ENCODE assay signal across 9 cellular contexts in the genomic region with DNA sequence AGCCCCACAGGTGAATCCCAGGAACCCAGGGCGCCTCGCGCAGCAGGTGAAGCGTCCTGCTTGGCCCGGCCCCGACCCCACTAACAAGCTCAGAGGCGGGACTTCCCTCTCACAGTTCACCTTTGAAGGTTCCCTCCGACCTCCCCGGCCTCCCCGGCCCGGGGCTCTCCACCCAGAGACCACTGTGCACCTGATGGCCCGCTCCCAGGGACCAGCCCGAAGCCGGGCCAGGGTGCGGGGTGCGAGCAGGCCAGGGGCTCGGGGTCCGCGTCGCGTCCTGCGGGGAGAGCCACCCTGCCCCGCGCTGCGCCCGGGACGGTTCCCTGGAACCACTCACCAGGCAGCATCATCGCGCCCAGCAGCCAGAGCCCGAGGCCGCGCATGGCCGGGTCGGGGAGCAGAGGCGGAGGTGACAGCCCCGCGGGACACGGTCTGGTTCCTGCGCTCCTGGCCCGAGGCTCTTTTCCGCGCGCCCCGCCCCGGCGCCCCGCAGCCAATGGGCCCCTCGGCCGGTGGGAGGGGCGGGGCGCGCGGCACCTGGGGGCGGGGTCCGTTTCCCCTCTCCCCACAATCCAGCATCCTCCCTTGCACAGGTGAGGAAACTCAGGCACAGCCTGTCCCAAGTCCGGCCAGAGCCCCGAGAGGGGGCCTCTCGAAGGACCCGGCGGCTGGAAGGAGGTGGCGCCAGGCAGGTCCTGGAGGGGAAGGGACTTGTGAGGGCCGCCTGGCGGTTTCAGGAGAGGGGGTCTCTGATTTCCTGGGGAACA. TPM values are rescaled to one million over a fixed set of nuclear protein-coding genes. Genes with fewer than 3 reads are reported as not detected.
DNase-seq lines count a peak whose midpoint lies in the region; ATAC-seq lines count a peak whose summit lies in the region.
"Had no signal": no experiment of that assay in that cellular context is flagged by ENCODE, and none has a peak within 500 bp of the region (broad histone marks: within the 10 kb centered on the region; RNA-seq: fewer than 3 reads in every experiment).

ADAM8 (minus strand) TSS at position 434 of the 767 bp plus-strand sequence; CDS start at position 383, 51 bp downstream.

- peak; percentile 39 for ATAC-seq in HG03064 (IDR thresholded peaks at IDR 0.05; ENCODE audit: low read depth, unreplicated experiment)
- peak; percentile 45 to 49 for ATAC-seq in naive B cell (ENCODE audit: low read depth in 2 of 2)

- no peaks in the 10 kb centered on the region for H3K9me3 ChIP-seq in duodenal mucosa (ENCODE audit: control insufficient read depth in 1 of 2, low read length in 2 of 2)
- H3K9me3 ChIP-seq: A549 had no signal

- peaks cover 20 to 43% (median 30%) of the 10 kb centered on the region in 3 donors for H3K4me1 Mint-ChIP-seq in naive B cell

- H3K27me3 ChIP-seq in duodenal mucosa (ENCODE audit: control insufficient read depth in 1 of 2, insufficient read depth in 2 of 2, low read length in 2 of 2) = peaks cover 13 to 22% of the 10 kb centered on the region in 2 donors

- H3K4me1 ChIP-seq in duodenal mucosa (ENCODE audit: control insufficient read depth in 1 of 2, insufficient read depth in 2 of 2, low read length in 2 of 2) = peaks cover 9 to 38% of the 10 kb centered on the region in 2 donors
- H3K4me1 ChIP-seq in urinary bladder (ENCODE audit: insufficient read depth) = no peaks in the 10 kb centered on the region

- H3K4me3 Mint-ChIP-seq in naive B cell = peak within 1 kb of the TSS; percentile 86 to 94 (median 92)

- DNase-seq in DMS53 (lab: John Stamatoyannopoulos, UW) = peak; percentile 63
- no peak for DNase-seq in DMS53 treated with DMSO at 0.1 percent for 48 hours (lab: John Stamatoyannopoulos, UW; ENCODE audit: unreplicated experiment)
- DNase-seq in UCSD-AML1 (lab: John Stamatoyannopoulos, UW; ENCODE audit: unreplicated experiment) = peak; percentile 73
- DNase-seq in naive B cell = peak; percentile 77
- no peak for DNase-seq in NCI-H1092 (lab: John Stamatoyannopoulos, UW)

- peaks cover 6 to 18% of the 10 kb centered on the region in 2 donors for H3K36me3 ChIP-seq in duodenal mucosa (ENCODE audit: control insufficient read depth in 1 of 2, insufficient read depth in 2 of 2, low read length in 2 of 2)
- H3K36me3 ChIP-seq in urinary bladder (ENCODE audit: insufficient read depth) = peaks cover 3% of the 10 kb centered on the region

- H3K27ac Mint-ChIP-seq in naive B cell = peak within 1 kb of the TSS; percentile 96 to 99 (median 98)

- WGBS in urinary bladder = 5% methylated on average over 63 of the region's 63 CpGs

- H3K27ac ChIP-seq in duodenal mucosa (ENCODE audit: low read depth, low read length) = peak within 1 kb of the TSS; percentile 32
- H3K27ac ChIP-seq in urinary bladder (ENCODE audit: low read depth) = no peak within 1 kb of the TSS
- H3K27ac ChIP-seq: A549 had no signal

- no peaks in the 10 kb centered on the region for H3K27me3 Mint-ChIP-seq in naive B cell

- peak within 1 kb of the TSS; percentile 47 to 56 for H3K9ac ChIP-seq in duodenal mucosa (ENCODE audit: low read depth in 1 of 2, low read length in 2 of 2)

- H3K36me3 Mint-ChIP-seq in naive B cell = peaks cover 0 to 1% of the 10 kb centered on the region in 2 donors

- H3K4me3 ChIP-seq in duodenal mucosa (ENCODE audit: low read depth in 1 of 2, low read length in 2 of 2) (peak within 1 kb of the TSS; percentile 59 to 63), urinary bladder (ENCODE audit: low read depth, low read length) (peak within 1 kb of the TSS; percentile 21)
- H3K4me3 ChIP-seq: A549 had no signal

- H3K9me3 Mint-ChIP-seq in naive B cell = no peaks in the 10 kb centered on the region

RNA-seq across cellular contexts. Expression of gene ADAM8, which starts in this region (rescaled TPM):
- polyA plus RNA-seq in naive B cell (ENCODE audit: low read depth in 6 of 6) = 10 to 100 TPM; 30.0 to 56.1 (median 34.6) TPM
- total RNA-seq in urinary bladder = 3.0 TPM
- polyA plus RNA-seq in urinary bladder = 5.7 TPM

Comparison
In these comparisons a context has a peak if more than half of its experiments do, and no peak if none do; other contexts are left out.
1. DNase-seq: peak in DMS53 (single experiment), UCSD-AML1 (single experiment) and naive B cell (single experiment); none in DMS53 treated with DMSO at 0.1 percent for 48 hours (single experiment) and NCI-H1092 (single experiment).